ENCODE assay signal across 1 cellular context in the genomic region with DNA sequence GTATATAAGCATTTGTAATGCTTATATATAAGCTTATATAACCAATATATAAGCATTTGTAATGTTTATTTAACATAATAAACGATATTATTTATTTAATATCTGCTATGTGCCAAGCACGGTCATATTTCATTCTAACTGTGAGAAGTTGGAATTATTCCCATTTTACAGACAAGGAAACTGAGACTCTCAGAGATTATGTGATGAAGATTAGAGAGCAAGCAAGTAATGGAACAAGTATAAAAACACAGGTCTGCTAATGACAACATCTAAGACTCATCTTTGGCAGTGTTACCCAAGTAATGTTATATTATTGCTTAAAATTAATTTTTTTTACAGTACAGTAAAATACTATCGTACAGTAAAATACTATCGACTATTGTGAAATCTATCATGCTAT.
TF ChIP-seq lines count a peak whose summit lies in the region.

No MANE protein-coding gene starts in this region.

TF ChIP-seq in HepG2, 621 proteins besides CTCF, POLR2A, EP300 and RAD21:
- TF ChIP-seq ZNF629 (CRISPR knock-in tag; conservative IDR thresholded peaks at IDR 0.05) (peak; percentile 70), ZNF761 (CRISPR knock-in tag; conservative IDR thresholded peaks at IDR 0.05) (no peak)
